19 cellular contexts compared by ENCODE assay signal in genomic region chr6:88045521-88046136, GRCh38. TPM values are rescaled to one million over a fixed set of nuclear protein-coding genes. Genes with fewer than 3 reads are reported as not detected.
DNase-seq lines count a peak whose midpoint lies in the region; FAIRE-seq and TF ChIP-seq lines count a peak whose summit lies in the region.
"Had no signal": no experiment of that assay in that cellular context is flagged by ENCODE, and none has a peak within 500 bp of the region (broad histone marks: within the 10 kb centered on the region; RNA-seq: fewer than 3 reads in every experiment).

No MANE protein-coding gene starts in this region.

- no peaks in the 10 kb centered on the region for H3K36me3 Mint-ChIP-seq in neural progenitor cell
- H3K36me3 Mint-ChIP-seq in nephron progenitor cell (ENCODE audit: low read depth), result no peaks in the 10 kb centered on the region

- no peak overlapping the region for H3K56ac ChIP-seq in H1 (replicated peaks; ENCODE audit: insufficient read length, low read depth, low read length)

- no peaks in the 10 kb centered on the region for H3K79me1 ChIP-seq in H1 (ENCODE audit: low read depth, low read length)

- H3K79me2 ChIP-seq in H1 (ENCODE audit: control insufficient read depth in 1 of 2, insufficient read depth in 2 of 2, low read length in 2 of 2), result no peaks in the 10 kb centered on the region
- H3K79me2 ChIP-seq in neural progenitor cell (ENCODE audit: low read depth), result no peaks in the 10 kb centered on the region

- H3K18ac ChIP-seq in H1 (ENCODE audit: extremely low read depth, low read length), result no peak overlapping the region

- H2BK120ac ChIP-seq in H1 (replicated peaks; ENCODE audit: low read depth, low read length), result no peak overlapping the region

- no peak overlapping the region for H3K27ac Mint-ChIP-seq in neural progenitor cell
- no peak overlapping the region for H3K27ac Mint-ChIP-seq in nephron progenitor cell
- H3K27ac Mint-ChIP-seq: CD4-positive, alpha-beta T cell; HFFc6 had no signal

- no peak overlapping the region for H2AK5ac ChIP-seq in H1 (ENCODE audit: low read depth, low read length)

- H4K8ac ChIP-seq in H1 (ENCODE audit: extremely low read depth, insufficient read depth, low read length), result no peak overlapping the region

- H3K23me2 ChIP-seq in H1 (ENCODE audit: low read depth, low read length), result no peaks in the 10 kb centered on the region

- WGBS in H1 (ENCODE audit: extremely low coverage in 1 of 2, insufficient coverage in 1 of 2, insufficient read length in 1 of 2, insufficient replicate concordance in 2 of 2, low coverage in 1 of 2, low lambda C conversion rate in 2 of 2, missing lambda C conversion rate in 1 of 2), 2 experiments, result 73% methylated on average over 1 of the region's 1 CpG; no CpG with 5 or more reads in 1 of the 2 experiments

- no peak overlapping the region for H2BK5ac ChIP-seq in H1 (ENCODE audit: low read depth, low read length)

- no peak overlapping the region for H4K5ac ChIP-seq in H1 (ENCODE audit: insufficient read length, low read depth, low read length)

- TF ChIP-seq CTCF in H1 (IDR thresholded peaks at IDR 0.05; ENCODE audit: control extremely low read depth in 1 of 3, insufficient read depth in 1 of 3, low read depth in 1 of 3, low read length in 3 of 3) (no peak), neural progenitor cell (IDR thresholded peaks at IDR 0.05) (no peak), nephron progenitor cell (IDR thresholded peaks at IDR 0.05) (no peak)

- no peak for FAIRE-seq in H1 (lab: Jason Lieb, UNC)
- FAIRE-seq: A204.1 had no signal

- H3K9me3 Mint-ChIP-seq in neural progenitor cell, result peaks cover 6% of the 10 kb centered on the region
- H3K9me3 Mint-ChIP-seq in nephron progenitor cell, result no peaks in the 10 kb centered on the region
- H3K9me3 Mint-ChIP-seq: CD4-positive, alpha-beta T cell had no signal

- H3K14ac ChIP-seq in H1 (ENCODE audit: insufficient read length), result no peak overlapping the region

- H4K20me1 ChIP-seq in H1 (replicated peaks in 1 of 2; ENCODE audit: control insufficient read depth in 1 of 2, insufficient read depth in 2 of 2, low read length in 2 of 2) (no peaks in the 10 kb centered on the region), neural progenitor cell (ENCODE audit: low read depth) (no peaks in the 10 kb centered on the region)

- H3K4me1 Mint-ChIP-seq in neural progenitor cell (peaks cover 12% of the 10 kb centered on the region), nephron progenitor cell (no peaks in the 10 kb centered on the region)

- POLR2A ChIA-PET in H1 (lab: Charles Lee; ENCODE audit: partially characterized antibody), result no interaction called here

- peaks cover 10% of the 10 kb centered on the region for H3F3A ChIP-seq in neural progenitor cell (ENCODE audit: low read depth)

- H3K4me3 Mint-ChIP-seq in neural progenitor cell (no peak overlapping the region), nephron progenitor cell (no peak overlapping the region)
- H3K4me3 Mint-ChIP-seq: CD4-positive, alpha-beta T cell; HFFc6 had no signal

- no peak overlapping the region for H2BK15ac ChIP-seq in H1 (ENCODE audit: low read length)

- H3K27me3 ChIP-seq in H7 (ENCODE audit: control insufficient read depth, insufficient read depth, low read length), result no peaks in the 10 kb centered on the region
- no peaks in the 10 kb centered on the region for H3K27me3 ChIP-seq in H1 (replicated peaks in 1 of 4; ENCODE audit: control insufficient read depth in 3 of 4, extremely low read depth in 1 of 4, insufficient read depth in 3 of 4, low read length in 3 of 4)
- H3K27me3 ChIP-seq in neural progenitor cell, result no peaks in the 10 kb centered on the region
- H3K27me3 ChIP-seq in effector memory CD4-positive, alpha-beta T cell (replicated peaks; ENCODE audit: control insufficient read depth, insufficient read depth, low read length, poor library complexity, severe bottlenecking), result no peaks in the 10 kb centered on the region

- CTCF ChIA-PET in H1 (lab: Charles Lee; ENCODE audit: partially characterized antibody), result no interaction called here

- no peak overlapping the region for H3K23ac ChIP-seq in H1 (ENCODE audit: insufficient read length)

- H3K4me2 ChIP-seq in H1 (ENCODE audit: insufficient read depth in 1 of 2, low read depth in 2 of 2, low read length in 2 of 2), result no peak overlapping the region
- H3K4me2 ChIP-seq in neural progenitor cell, result peak overlapping the region; percentile 29

- H2BK12ac ChIP-seq in H1 (ENCODE audit: low read depth, low read length), result no peak overlapping the region

- H3K4me1 ChIP-seq in H1 (replicated peaks in 1 of 4; ENCODE audit: control insufficient read depth in 3 of 4, insufficient read depth in 4 of 4, low read length in 3 of 4), result no peaks in the 10 kb centered on the region; a peak in 1 of 7 replicates
- peaks cover 12% of the 10 kb centered on the region for H3K4me1 ChIP-seq in neural progenitor cell
- H3K4me1 ChIP-seq in effector memory CD4-positive, alpha-beta T cell (ENCODE audit: control insufficient read depth, insufficient read depth, low read length, poor library complexity, severe bottlenecking), result no peaks in the 10 kb centered on the region
- H3K4me1 ChIP-seq: Caco-2 had no signal

- H3K9me3 ChIP-seq in H1 (ENCODE audit: insufficient read depth in 2 of 2, low read depth in 1 of 2, low read length in 1 of 2) (peaks cover 0 to 5% of the 10 kb centered on the region in 2 experiments; a peak in 1 of 4 replicates), neural progenitor cell (ENCODE audit: low read depth) (no peaks in the 10 kb centered on the region)
- no peaks in the 10 kb centered on the region for H3K9me3 ChIP-seq in effector memory CD4-positive, alpha-beta T cell (ENCODE audit: control insufficient read depth, low read length)
- H3K9me3 ChIP-seq: Caco-2 had no signal

- no peak overlapping the region for H3K4me3 ChIP-seq in H7 (ENCODE audit: insufficient read depth, low read depth, low read length)
- no peak overlapping the region for H3K4me3 ChIP-seq in H1 (ENCODE audit: extremely low read depth in 1 of 4, insufficient read depth in 2 of 4, low read depth in 3 of 4, low read length in 4 of 4)
- H3K4me3 ChIP-seq in neural progenitor cell, result no peak overlapping the region
- H3K4me3 ChIP-seq in effector memory CD4-positive, alpha-beta T cell (ENCODE audit: insufficient read depth, low read depth, low read length, poor library complexity, severe bottlenecking), result no peak overlapping the region

- TF ChIP-seq POLR2A in H1 (IDR thresholded peaks at IDR 0.05; ENCODE audit: control extremely low read depth in 1 of 2, low read depth in 2 of 2, low read length in 2 of 2), result no peak

- H3K36me3 ChIP-seq in H7 (replicated peaks; ENCODE audit: control insufficient read depth, insufficient read depth, low read length), result no peaks in the 10 kb centered on the region
- H3K36me3 ChIP-seq in H1 (ENCODE audit: control insufficient read depth in 2 of 4, insufficient read depth in 4 of 4, low read length in 3 of 4), result peaks cover 0 to 3% (median 0%) of the 10 kb centered on the region in 4 experiments; a peak in 1 of 8 replicates
- no peaks in the 10 kb centered on the region for H3K36me3 ChIP-seq in neural progenitor cell
- no peaks in the 10 kb centered on the region for H3K36me3 ChIP-seq in effector memory CD4-positive, alpha-beta T cell (ENCODE audit: control insufficient read depth, insufficient read depth, low read length)

- H3K9ac ChIP-seq in H1 (replicated peaks in 1 of 4; ENCODE audit: extremely low read depth in 1 of 4, low read depth in 3 of 4, low read length in 3 of 4) (no peak overlapping the region), neural progenitor cell (no peak overlapping the region)

- TF ChIP-seq EP300 in H1 (IDR thresholded peaks at IDR 0.05; ENCODE audit: borderline replicate concordance in 1 of 2, low read depth in 2 of 2, low read length in 2 of 2), result no peak

- peak; percentile 26 for DNase-seq in H7
- DNase-seq in H1 (ENCODE audit: low read depth in 1 of 2, low spot score in 2 of 2), result no peak
- peak; percentile 31 for DNase-seq in neural progenitor cell (ENCODE audit: low spot score)
- no peak for DNase-seq in effector memory CD4-positive, alpha-beta T cell
- no peak for DNase-seq in SKM-1 (lab: John Stamatoyannopoulos, UW; ENCODE audit: unreplicated experiment)
- no peak for DNase-seq in nephron progenitor cell
- DNase-seq: AML-193; Caco-2; CD4-positive, alpha-beta T cell; DMS153; DMS79; GDM1; HFFc6; KG1 had no signal

- no peak overlapping the region for H4K91ac ChIP-seq in H1 (replicated peaks; ENCODE audit: insufficient read length, low read length)

- peaks cover 2% of the 10 kb centered on the region for H3K27me3 Mint-ChIP-seq in neural progenitor cell (ENCODE audit: insufficient read depth, low read depth)
- H3K27me3 Mint-ChIP-seq in nephron progenitor cell (ENCODE audit: low read depth, poor library complexity), result no peaks in the 10 kb centered on the region

- H2AFZ ChIP-seq in H1 (ENCODE audit: low read length) (peak overlapping the region; percentile 42; the same call in 1 of the 2 replicates), neural progenitor cell (replicated peaks) (no peak overlapping the region)

- H2BK20ac ChIP-seq in H1 (ENCODE audit: low read length), result no peak overlapping the region

- H3K27ac ChIP-seq in H1 (ENCODE audit: low read depth, low read length) (no peak overlapping the region), neural progenitor cell (peak overlapping the region; percentile 5)
- no peak overlapping the region for H3K27ac ChIP-seq in effector memory CD4-positive, alpha-beta T cell (ENCODE audit: insufficient read depth, low read length, poor library complexity, severe bottlenecking)
- H3K27ac ChIP-seq: C4-2B had no signal

- H3K4ac ChIP-seq in H1 (replicated peaks; ENCODE audit: insufficient read length, low read depth, low read length), result no peak overlapping the region

- no peak for TF ChIP-seq RAD21 in H1 (IDR thresholded peaks at IDR 0.05 in 1 of 2, conservative IDR thresholded peaks at IDR 0.05 in 1 of 2; ENCODE audit: low read depth in 2 of 2, low read length in 2 of 2)

TF ChIP-seq in H1, 55 proteins besides CTCF, POLR2A, EP300 and RAD21 (continues in another document):
- TF ChIP-seq CTBP2 (IDR thresholded peaks at IDR 0.05; ENCODE audit: borderline replicate concordance, insufficient read depth, insufficient read length, low read length) (no peak), KDM1A (IDR thresholded peaks at IDR 0.05; ENCODE audit: borderline replicate concordance, low read length) (no peak), PHF8 (conservative IDR thresholded peaks at IDR 0.05; ENCODE audit: low read depth, low read length) (no peak)

RNA-seq across cellular contexts. Expression of gene SPACA1, which starts 2.0 kb away (rescaled TPM):
- total RNA-seq in H7 (2014; rRNA removed; shearing (Covaris generic)), result not detected in 2 replicates
- total RNA-seq in H1 (2021; fragmentation: NEBNext Ultra II Directional; extraction: Animal tissue kit (Norgen Biotek cat#: 25700)), result not detected in 2 replicates
- polyA plus RNA-seq in H1 (2011; rRNA removed), result not detected in 2 replicates
- not detected for polyA plus RNA-seq in H1 (2011; cell fraction: cytosol; rRNA removed)
- polyA plus RNA-seq in H1 (2011; cell fraction: nucleus; rRNA removed), result not detected
- polyA plus RNA-seq in H1 (2012, experiment 1 of 2), result not detected in 4 replicates
- polyA plus RNA-seq in H1 (2012, experiment 2 of 2), result not detected
- polyA plus RNA-seq in H1 (2013, experiment 1 of 2), result not detected
- polyA plus RNA-seq in H1 (2013, experiment 2 of 2), result not detected
- not detected in 2 replicates for polyA minus RNA-seq in H1 (2011; rRNA and poly(A)+ RNA removed)
- polyA minus RNA-seq in H1 (2011; cell fraction: cytosol; rRNA and poly(A)+ RNA removed), result not detected
- polyA minus RNA-seq in H1 (2011; cell fraction: nucleus; rRNA and poly(A)+ RNA removed), result not detected
- total RNA-seq in neural progenitor cell (ENCODE audit: low replicate concordance), result not detected in 2 replicates
- total RNA-seq: Caco-2; CD4-positive, alpha-beta T cell; Daoy; H4; HFFc6 had no signal
- polyA plus RNA-seq: BJ had no signal

Comparison
In these comparisons a context has a peak if more than half of its experiments do, and no peak if none do; other contexts are left out.
1. DNase-seq: peak in H7 (single experiment) and neural progenitor cell (single experiment); none in H1 (0 of 2), effector memory CD4-positive, alpha-beta T cell (0 of 3), SKM-1 (single experiment) and nephron progenitor cell (single experiment).